1 cellular context compared by ENCODE assay signal in the genomic region with DNA sequence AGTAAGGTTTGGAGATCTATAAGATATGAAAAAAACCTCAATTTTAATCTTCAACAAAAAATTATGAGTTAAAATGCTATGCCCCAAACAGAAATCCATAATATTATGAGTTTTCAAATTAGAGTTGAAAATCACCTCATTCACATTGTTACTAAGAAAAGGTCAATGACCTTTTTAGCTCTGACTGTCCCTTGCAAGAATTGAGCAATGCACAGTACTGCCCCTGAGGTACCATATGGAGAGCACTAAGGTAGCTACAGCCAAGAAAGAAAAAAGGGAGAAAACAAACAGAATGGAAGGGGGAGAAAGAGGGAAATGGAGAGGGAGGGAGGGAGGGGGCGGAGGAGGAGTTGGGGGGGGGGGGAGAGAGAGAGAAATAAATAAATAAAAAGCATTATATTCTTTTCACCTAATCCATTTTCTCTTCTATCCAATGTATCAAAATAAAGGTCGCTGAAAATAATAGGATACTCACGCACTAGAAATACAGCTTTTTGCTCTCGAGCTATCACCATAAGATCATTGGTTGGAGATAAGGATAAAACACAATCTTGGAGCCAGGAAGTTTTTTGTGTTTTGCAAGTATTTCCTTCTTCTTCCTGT.
TF ChIP-seq lines count a peak whose summit lies in the region.

No MANE protein-coding gene starts in this region.

TF ChIP-seq in WTC11, 78 proteins besides CTCF, POLR2A, EP300 and RAD21 (continued from another document):
- TF ChIP-seq, protein P1, sequence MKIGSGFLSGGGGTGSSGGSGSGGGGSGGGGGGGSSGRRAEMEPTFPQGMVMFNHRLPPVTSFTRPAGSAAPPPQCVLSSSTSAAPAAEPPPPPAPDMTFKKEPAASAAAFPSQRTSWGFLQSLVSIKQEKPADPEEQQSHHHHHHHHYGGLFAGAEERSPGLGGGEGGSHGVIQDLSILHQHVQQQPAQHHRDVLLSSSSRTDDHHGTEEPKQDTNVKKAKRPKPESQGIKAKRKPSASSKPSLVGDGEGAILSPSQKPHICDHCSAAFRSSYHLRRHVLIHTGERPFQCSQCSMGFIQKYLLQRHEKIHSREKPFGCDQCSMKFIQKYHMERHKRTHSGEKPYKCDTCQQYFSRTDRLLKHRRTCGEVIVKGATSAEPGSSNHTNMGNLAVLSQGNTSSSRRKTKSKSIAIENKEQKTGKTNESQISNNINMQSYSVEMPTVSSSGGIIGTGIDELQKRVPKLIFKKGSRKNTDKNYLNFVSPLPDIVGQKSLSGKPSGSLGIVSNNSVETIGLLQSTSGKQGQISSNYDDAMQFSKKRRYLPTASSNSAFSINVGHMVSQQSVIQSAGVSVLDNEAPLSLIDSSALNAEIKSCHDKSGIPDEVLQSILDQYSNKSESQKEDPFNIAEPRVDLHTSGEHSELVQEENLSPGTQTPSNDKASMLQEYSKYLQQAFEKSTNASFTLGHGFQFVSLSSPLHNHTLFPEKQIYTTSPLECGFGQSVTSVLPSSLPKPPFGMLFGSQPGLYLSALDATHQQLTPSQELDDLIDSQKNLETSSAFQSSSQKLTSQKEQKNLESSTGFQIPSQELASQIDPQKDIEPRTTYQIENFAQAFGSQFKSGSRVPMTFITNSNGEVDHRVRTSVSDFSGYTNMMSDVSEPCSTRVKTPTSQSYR (CRISPR knock-in tag; IDR thresholded peaks at IDR 0.05): no peak
- TF ChIP-seq ZNF416 (CRISPR knock-in tag; IDR thresholded peaks at IDR 0.05) (no peak), ELF4 (CRISPR knock-in tag; IDR thresholded peaks at IDR 0.05; ENCODE audit: low read depth) (no peak), GABPB1 (CRISPR knock-in tag; IDR thresholded peaks at IDR 0.05) (no peak), CREM (CRISPR knock-in tag; IDR thresholded peaks at IDR 0.05) (no peak), FOXJ3 (CRISPR knock-in tag; IDR thresholded peaks at IDR 0.05; ENCODE audit: borderline replicate concordance) (no peak), FOXP1 (CRISPR knock-in tag; IDR thresholded peaks at IDR 0.05; ENCODE audit: borderline replicate concordance) (no peak), OVOL2 (CRISPR knock-in tag; IDR thresholded peaks at IDR 0.05; ENCODE audit: borderline replicate concordance) (no peak), SOX15 (CRISPR knock-in tag; IDR thresholded peaks at IDR 0.05) (no peak), NR2C2 (CRISPR knock-in tag; IDR thresholded peaks at IDR 0.05) (no peak), ZNF317 (CRISPR knock-in tag; IDR thresholded peaks at IDR 0.05; ENCODE audit: borderline replicate concordance, low read depth) (no peak)
- TF ChIP-seq, protein P2, sequence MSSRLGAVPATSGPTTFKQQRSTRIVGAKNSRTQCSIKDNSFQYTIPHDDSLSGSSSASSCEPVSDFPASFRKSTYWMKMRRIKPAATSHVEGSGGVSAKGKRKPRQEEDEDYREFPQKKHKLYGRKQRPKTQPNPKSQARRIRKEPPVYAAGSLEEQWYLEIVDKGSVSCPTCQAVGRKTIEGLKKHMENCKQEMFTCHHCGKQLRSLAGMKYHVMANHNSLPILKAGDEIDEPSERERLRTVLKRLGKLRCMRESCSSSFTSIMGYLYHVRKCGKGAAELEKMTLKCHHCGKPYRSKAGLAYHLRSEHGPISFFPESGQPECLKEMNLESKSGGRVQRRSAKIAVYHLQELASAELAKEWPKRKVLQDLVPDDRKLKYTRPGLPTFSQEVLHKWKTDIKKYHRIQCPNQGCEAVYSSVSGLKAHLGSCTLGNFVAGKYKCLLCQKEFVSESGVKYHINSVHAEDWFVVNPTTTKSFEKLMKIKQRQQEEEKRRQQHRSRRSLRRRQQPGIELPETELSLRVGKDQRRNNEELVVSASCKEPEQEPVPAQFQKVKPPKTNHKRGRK (CRISPR knock-in tag; IDR thresholded peaks at IDR 0.05; ENCODE audit: borderline replicate concordance): no peak
- TF ChIP-seq, protein P3, sequence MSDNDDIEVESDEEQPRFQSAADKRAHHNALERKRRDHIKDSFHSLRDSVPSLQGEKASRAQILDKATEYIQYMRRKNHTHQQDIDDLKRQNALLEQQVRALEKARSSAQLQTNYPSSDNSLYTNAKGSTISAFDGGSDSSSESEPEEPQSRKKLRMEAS (CRISPR knock-in tag; IDR thresholded peaks at IDR 0.05): no peak
- TF ChIP-seq, protein P4, sequence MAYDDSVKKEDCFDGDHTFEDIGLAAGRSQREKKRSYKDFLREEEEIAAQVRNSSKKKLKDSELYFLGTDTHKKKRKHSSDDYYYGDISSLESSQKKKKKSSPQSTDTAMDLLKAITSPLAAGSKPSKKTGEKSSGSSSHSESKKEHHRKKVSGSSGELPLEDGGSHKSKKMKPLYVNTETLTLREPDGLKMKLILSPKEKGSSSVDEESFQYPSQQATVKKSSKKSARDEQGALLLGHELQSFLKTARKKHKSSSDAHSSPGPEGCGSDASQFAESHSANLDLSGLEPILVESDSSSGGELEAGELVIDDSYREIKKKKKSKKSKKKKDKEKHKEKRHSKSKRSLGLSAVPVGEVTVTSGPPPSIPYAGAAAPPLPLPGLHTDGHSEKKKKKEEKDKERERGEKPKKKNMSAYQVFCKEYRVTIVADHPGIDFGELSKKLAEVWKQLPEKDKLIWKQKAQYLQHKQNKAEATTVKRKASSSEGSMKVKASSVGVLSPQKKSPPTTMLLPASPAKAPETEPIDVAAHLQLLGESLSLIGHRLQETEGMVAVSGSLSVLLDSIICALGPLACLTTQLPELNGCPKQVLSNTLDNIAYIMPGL (CRISPR knock-in tag; IDR thresholded peaks at IDR 0.05): no peak
- TF ChIP-seq, protein P5, sequence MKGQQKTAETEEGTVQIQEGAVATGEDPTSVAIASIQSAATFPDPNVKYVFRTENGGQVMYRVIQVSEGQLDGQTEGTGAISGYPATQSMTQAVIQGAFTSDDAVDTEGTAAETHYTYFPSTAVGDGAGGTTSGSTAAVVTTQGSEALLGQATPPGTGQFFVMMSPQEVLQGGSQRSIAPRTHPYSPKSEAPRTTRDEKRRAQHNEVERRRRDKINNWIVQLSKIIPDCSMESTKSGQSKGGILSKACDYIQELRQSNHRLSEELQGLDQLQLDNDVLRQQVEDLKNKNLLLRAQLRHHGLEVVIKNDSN (CRISPR knock-in tag; IDR thresholded peaks at IDR 0.05): no peak
- TF ChIP-seq, protein P6, sequence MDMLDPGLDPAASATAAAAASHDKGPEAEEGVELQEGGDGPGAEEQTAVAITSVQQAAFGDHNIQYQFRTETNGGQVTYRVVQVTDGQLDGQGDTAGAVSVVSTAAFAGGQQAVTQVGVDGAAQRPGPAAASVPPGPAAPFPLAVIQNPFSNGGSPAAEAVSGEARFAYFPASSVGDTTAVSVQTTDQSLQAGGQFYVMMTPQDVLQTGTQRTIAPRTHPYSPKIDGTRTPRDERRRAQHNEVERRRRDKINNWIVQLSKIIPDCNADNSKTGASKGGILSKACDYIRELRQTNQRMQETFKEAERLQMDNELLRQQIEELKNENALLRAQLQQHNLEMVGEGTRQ (CRISPR knock-in tag; IDR thresholded peaks at IDR 0.05): no peak
